ENCODE assay signal across 21 cellular contexts in genomic region chrX:131394384-131394783, GRCh38.
DNase-seq lines count a peak whose midpoint lies in the region; ATAC-seq and TF ChIP-seq lines count a peak whose summit lies in the region.
"Had no signal": no experiment of that assay in that cellular context is flagged by ENCODE, and none has a peak within 500 bp of the region (broad histone marks: within the 10 kb centered on the region; RNA-seq: fewer than 3 reads in every experiment).

No MANE protein-coding gene starts in this region.

- no peaks in the 10 kb centered on the region for H3K4me1 Mint-ChIP-seq in MCF 10A (ENCODE audit: insufficient read depth, unreplicated experiment)

- CTCF ChIA-PET in MCF 10A (lab: Yijun Ruan, JAX): no interaction called here

- POLR2A ChIA-PET in MCF 10A (lab: Yijun Ruan, JAX): no interaction called here

- H3K4me3 ChIP-seq in breast epithelium: no peak overlapping the region
- H3K4me3 ChIP-seq: GM12878 had no signal

- H3K36me3 Mint-ChIP-seq in MCF 10A (ENCODE audit: insufficient read depth, unreplicated experiment): no peaks in the 10 kb centered on the region

- H3K4me1 ChIP-seq in breast epithelium: no peaks in the 10 kb centered on the region
- H3K4me1 ChIP-seq: Caco-2 had no signal

- intact Hi-C loops in MCF 10A (cut with micrococcal nuclease) (no loop called here), breast epithelium (cut with DNase I; ENCODE audit: low total_unique reads) (no loop called here)

- no peak overlapping the region for H3K4me3 Mint-ChIP-seq in MCF 10A (ENCODE audit: unreplicated experiment)
- H3K4me3 Mint-ChIP-seq: CD4-positive, alpha-beta T cell; HFFc6 had no signal

- H3K9me3 Mint-ChIP-seq in MCF 10A (ENCODE audit: unreplicated experiment): no peaks in the 10 kb centered on the region
- H3K9me3 Mint-ChIP-seq: CD4-positive, alpha-beta T cell had no signal

- BruUV-seq in MCF 10A (replicated peaks; lab: Mats Ljungman, UMichigan): no TSS peak

- peaks cover 0 to 40% of the 10 kb centered on the region in 2 donors for H3K27me3 ChIP-seq in breast epithelium

- no peak overlapping the region for H3K27ac Mint-ChIP-seq in MCF 10A (ENCODE audit: low read depth, unreplicated experiment)
- H3K27ac Mint-ChIP-seq: CD4-positive, alpha-beta T cell; HFFc6 had no signal

- peak; percentile 3 for DNase-seq in MCF 10A (ENCODE audit: unreplicated experiment)
- DNase-seq in breast epithelium (ENCODE audit: low spot score in 2 of 2): no peak
- DNase-seq in RPMI8226: peak; percentile 75
- peak; percentile 83 for DNase-seq in kidney tubule cell (ENCODE audit: low spot score)
- no peak for DNase-seq in NCI-H774 (lab: John Stamatoyannopoulos, UW)
- no peak for DNase-seq in activated CD4-positive, alpha-beta T cell treated with anti-CD3 and anti-CD28 coated beads for 48 hours
- DNase-seq: Caco-2; CD4-positive, alpha-beta T cell; EL; HFFc6; KG1; NCI-H1092 treated with DMSO at 0.1 percent for 48 hours; NCI-H146; NCI-H2029 treated with DMSO at 0.1 percent for 48 hours; NCI-H2171; NCI-H446; NCI-H69; NK-92 treated with Interleukin-12 subunit alpha and Interleukin-12 subunit beta, amount 100 ng/mL, for 24 hours; PC-3 had no signal

- no peaks in the 10 kb centered on the region for H3K9me3 ChIP-seq in breast epithelium
- H3K9me3 ChIP-seq: Caco-2 had no signal

- TF ChIP-seq POLR2A in breast epithelium (IDR thresholded peaks at IDR 0.05): no peak

- H3K27ac ChIP-seq in breast epithelium: no peak overlapping the region

- H3K36me3 ChIP-seq in breast epithelium: no peaks in the 10 kb centered on the region

- ATAC-seq in GM21367 (IDR thresholded peaks at IDR 0.05; ENCODE audit: unreplicated experiment): no peak
- ATAC-seq: GM12878, PC-3 had no signal

- peaks cover 60% of the 10 kb centered on the region for H3K27me3 Mint-ChIP-seq in MCF 10A (ENCODE audit: insufficient read depth, unreplicated experiment)
- H3K27me3 Mint-ChIP-seq: CD4-positive, alpha-beta T cell had no signal

- TF ChIP-seq CTCF in MCF 10A (IDR thresholded peaks at IDR 0.05; ENCODE audit: unreplicated experiment) (no peak), breast epithelium (IDR thresholded peaks at IDR 0.05) (no peak)

Comparison
In these comparisons a context has a peak if more than half of its experiments do, and no peak if none do; other contexts are left out.
1. DNase-seq: peak in MCF 10A (single experiment), RPMI8226 (single experiment) and kidney tubule cell (single experiment); none in breast epithelium (0 of 2), NCI-H774 (single experiment) and activated CD4-positive, alpha-beta T cell treated with anti-CD3 and anti-CD28 coated beads for 48 hours (single experiment).